In genomic region chr4:138766332-138766731, GRCh38 we compare ENCODE assay signal across 29 cellular contexts.
"Had no signal": no experiment of that assay in that cellular context is flagged by ENCODE, and none has a peak within 500 bp of the region (broad histone marks: within the 10 kb centered on the region; RNA-seq: fewer than 3 reads in every experiment).

No MANE protein-coding gene starts in this region.

- H3K27me3 ChIP-seq: ovary, right lobe of liver, sigmoid colon, suprapubic skin, testis, tibial artery, transverse colon, upper lobe of right lung, uterus had no signal

- DNase-seq: naive thymus-derived CD8-positive, alpha-beta T cell; nephron progenitor cell; occipital lobe; ovary; psoas muscle; right cardiac atrium; right lobe of liver; sigmoid colon; small intestine; stimulated activated CD4-positive, alpha-beta T cell treated with anti-CD3 and anti-CD28 coated beads, Interleukin-15, amount 100 ng/mL, for 24 hours; stimulated activated CD4-positive, alpha-beta T cell treated with anti-CD3 and anti-CD28 coated beads, Interleukin-2, amount 100 ng/mL, for 24 hours; stimulated activated CD4-positive, alpha-beta T cell treated with anti-CD3 and anti-CD28 coated beads, Interleukin-2, amount 100 ng/mL, for 48 hours; stimulated activated CD4-positive, alpha-beta T cell treated with anti-CD3 and anti-CD28 coated beads, Interleukin-4, amount 100 ng/mL, for 24 hours; stimulated activated naive CD4-positive, alpha-beta T cell; stimulated activated naive CD8-positive, alpha-beta T cell treated with anti-CD3 and anti-CD28 coated beads, Interleukin-15, amount 100 ng/mL, for 72 hours; stimulated activated naive CD8-positive, alpha-beta T cell treated with anti-CD3 and anti-CD28 coated beads, Interleukin-15, Interleukin-2, amounts not matched to agents 100 U/mL and 50 U/mL, for 24 hours; substantia nigra; testis; tibial artery; transverse colon; upper lobe of right lung; uterus had no signal

- ATAC-seq: naive thymus-derived CD8-positive, alpha-beta T cell; natural killer cell treated with Interleukin-12 subunit alpha and Interleukin-12 subunit beta and Interleukin-15 and Interleukin-18, amount 100 ng/mL, for 72 hours; psoas muscle; right cardiac atrium; right lobe of liver; stimulated activated effector memory CD8-positive, alpha-beta T cell treated with anti-CD3 and anti-CD28 coated beads, Interleukin-12 subunit alpha, Interleukin-12 subunit beta, amount 100 ng/mL, for 72 hours; stimulated activated naive CD8-positive, alpha-beta T cell treated with anti-CD3 and anti-CD28 coated beads, Interleukin-15, amount 100 ng/mL, for 72 hours; stimulated activated naive CD8-positive, alpha-beta T cell treated with anti-CD3 and anti-CD28 coated beads, Interleukin-15, Interleukin-2, amounts not matched to agents 100 U/mL and 50 U/mL, for 24 hours; upper lobe of right lung had no signal

- H3K4me3 Mint-ChIP-seq: naive thymus-derived CD8-positive, alpha-beta T cell; natural killer cell treated with Interleukin-12 subunit alpha and Interleukin-12 subunit beta and Interleukin-15 and Interleukin-18, amount 100 ng/mL, for 72 hours; nephron progenitor cell; neural crest cell; stimulated activated effector memory CD8-positive, alpha-beta T cell treated with anti-CD3 and anti-CD28 coated beads, Interleukin-12 subunit alpha, Interleukin-12 subunit beta, amount 100 ng/mL, for 72 hours; stimulated activated naive CD8-positive, alpha-beta T cell treated with anti-CD3 and anti-CD28 coated beads, Interleukin-15, amount 100 ng/mL, for 72 hours; type B pancreatic cell had no signal

- H3K36me3 Mint-ChIP-seq: naive thymus-derived CD8-positive, alpha-beta T cell; natural killer cell treated with Interleukin-12 subunit alpha and Interleukin-12 subunit beta and Interleukin-15 and Interleukin-18, amount 100 ng/mL, for 72 hours; stimulated activated effector memory CD8-positive, alpha-beta T cell treated with anti-CD3 and anti-CD28 coated beads, Interleukin-12 subunit alpha, Interleukin-12 subunit beta, amount 100 ng/mL, for 72 hours; type B pancreatic cell had no signal

- H3K27ac Mint-ChIP-seq: naive thymus-derived CD8-positive, alpha-beta T cell; natural killer cell treated with Interleukin-12 subunit alpha and Interleukin-12 subunit beta and Interleukin-15 and Interleukin-18, amount 100 ng/mL, for 72 hours; progenitor cell of endocrine pancreas; stimulated activated effector memory CD8-positive, alpha-beta T cell treated with anti-CD3 and anti-CD28 coated beads, Interleukin-12 subunit alpha, Interleukin-12 subunit beta, amount 100 ng/mL, for 72 hours; stimulated activated naive CD8-positive, alpha-beta T cell treated with anti-CD3 and anti-CD28 coated beads, Interleukin-15, amount 100 ng/mL, for 72 hours; type B pancreatic cell had no signal

- H3K4me3 ChIP-seq: ovary, psoas muscle, right lobe of liver, sigmoid colon, suprapubic skin, testis, tibial artery, transverse colon, upper lobe of right lung, uterus had no signal

- H3K4me1 Mint-ChIP-seq: naive thymus-derived CD8-positive, alpha-beta T cell; nephron progenitor cell; neural crest cell; stimulated activated effector memory CD8-positive, alpha-beta T cell treated with anti-CD3 and anti-CD28 coated beads, Interleukin-12 subunit alpha, Interleukin-12 subunit beta, amount 100 ng/mL, for 72 hours; stimulated activated naive CD8-positive, alpha-beta T cell treated with anti-CD3 and anti-CD28 coated beads, Interleukin-15, amount 100 ng/mL, for 72 hours had no signal

- H3K9me3 ChIP-seq: ovary, psoas muscle, right lobe of liver, sigmoid colon, suprapubic skin, testis, tibial artery, transverse colon, upper lobe of right lung, uterus had no signal

- H3K27me3 Mint-ChIP-seq: natural killer cell treated with Interleukin-12 subunit alpha and Interleukin-12 subunit beta and Interleukin-15 and Interleukin-18, amount 100 ng/mL, for 72 hours; progenitor cell of endocrine pancreas had no signal

- H3K36me3 ChIP-seq: ovary, right lobe of liver, sigmoid colon, suprapubic skin, tibial artery, transverse colon, upper lobe of right lung, uterus had no signal

- H3K9me3 Mint-ChIP-seq: natural killer cell treated with Interleukin-12 subunit alpha and Interleukin-12 subunit beta and Interleukin-15 and Interleukin-18, amount 100 ng/mL, for 72 hours; nephron progenitor cell; stimulated activated effector memory CD8-positive, alpha-beta T cell treated with anti-CD3 and anti-CD28 coated beads, Interleukin-12 subunit alpha, Interleukin-12 subunit beta, amount 100 ng/mL, for 72 hours; stimulated activated naive CD8-positive, alpha-beta T cell treated with anti-CD3 and anti-CD28 coated beads, Interleukin-15, amount 100 ng/mL, for 72 hours had no signal

- H3K27ac ChIP-seq: ovary, parathyroid adenoma, psoas muscle, right lobe of liver, sigmoid colon, suprapubic skin, testis, tibial artery, transverse colon, upper lobe of right lung, uterus had no signal

- H3K4me1 ChIP-seq: psoas muscle, right lobe of liver, sigmoid colon, suprapubic skin, testis, tibial artery, transverse colon, upper lobe of right lung, uterus had no signal
